Comparison of ENCODE assay signal across 8 cellular contexts in the genomic region with DNA sequence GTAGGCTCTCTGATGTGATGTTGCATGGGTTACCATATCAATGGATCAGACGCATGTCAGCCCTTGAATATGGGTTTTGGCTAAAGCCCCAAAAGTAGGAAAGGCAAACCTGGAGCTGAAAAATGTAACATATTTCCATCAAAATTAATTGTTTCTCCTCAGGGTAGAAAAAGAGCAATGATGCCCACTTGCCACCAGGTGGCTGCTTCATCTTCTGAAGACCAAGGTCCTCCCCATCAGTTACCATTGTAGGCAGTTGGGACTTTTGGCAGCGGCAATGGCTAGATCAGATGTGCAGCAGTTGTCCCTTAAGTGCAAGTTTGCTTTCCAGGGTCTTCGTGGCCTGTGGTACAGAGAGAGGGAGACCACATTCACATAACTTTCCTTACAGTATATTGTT.
A peak's percentile ranks its signal among the peaks of the same experiment; 100 is the strongest.
DNase-seq lines count a peak whose midpoint lies in the region; ATAC-seq lines count a peak whose summit lies in the region.

No MANE protein-coding gene starts in this region.

- no peak overlapping the region for H3K27ac Mint-ChIP-seq in activated T-cell treated with anti-CD3 and anti-CD28 coated beads, Interleukin-2, amount 50 U/mL, for 72 hours
- H3K27ac Mint-ChIP-seq in activated T-cell treated with anti-CD3 and anti-CD28 coated beads, Interleukin-2, amount 50 U/mL, for 24 hours = no peak overlapping the region

- no peak overlapping the region for H3K4me3 Mint-ChIP-seq in activated T-cell treated with anti-CD3 and anti-CD28 coated beads, Interleukin-2, amount 50 U/mL, for 72 hours
- H3K4me3 Mint-ChIP-seq in activated T-cell treated with anti-CD3 and anti-CD28 coated beads, Interleukin-2, amount 50 U/mL, for 24 hours = no peak overlapping the region

- H3K27me3 Mint-ChIP-seq in activated T-cell treated with anti-CD3 and anti-CD28 coated beads, Interleukin-2, amount 50 U/mL, for 72 hours (ENCODE audit: low read depth) = peaks cover 4% of the 10 kb centered on the region
- peaks cover 15% of the 10 kb centered on the region for H3K27me3 Mint-ChIP-seq in activated T-cell treated with anti-CD3 and anti-CD28 coated beads, Interleukin-2, amount 50 U/mL, for 24 hours

- H3K36me3 Mint-ChIP-seq in activated T-cell treated with anti-CD3 and anti-CD28 coated beads, Interleukin-2, amount 50 U/mL, for 72 hours (ENCODE audit: insufficient read depth in 2 of 2) = no peaks in the 10 kb centered on the region
- no peaks in the 10 kb centered on the region for H3K36me3 Mint-ChIP-seq in activated T-cell treated with anti-CD3 and anti-CD28 coated beads, Interleukin-2, amount 50 U/mL, for 24 hours (ENCODE audit: low read depth)

- ATAC-seq in activated T-cell treated with anti-CD3 and anti-CD28 coated beads, Interleukin-2, amount 50 U/mL, for 72 hours (replicated peaks in 1 of 2) = no peak
- ATAC-seq in GM21717 (IDR thresholded peaks at IDR 0.05; ENCODE audit: unreplicated experiment) = peak; percentile 83
- no peak for ATAC-seq in GM18873 (IDR thresholded peaks at IDR 0.05; ENCODE audit: low FRiP score, unreplicated experiment)

- peak; percentile 1 to 13 for DNase-seq in activated T-cell treated with anti-CD3 and anti-CD28 coated beads, Interleukin-2, amount 50 U/mL, for 72 hours
- no peak for DNase-seq in activated T-cell treated with anti-CD3 and anti-CD28 coated beads, Interleukin-2, amount 50 U/mL, for 24 hours
- DNase-seq in HUDEP-2 (lab: John Stamatoyannopoulos, UW; ENCODE audit: unreplicated experiment in 76 of 76) = peak in 45 of 76 experiments; percentile 0 to 65 (median 19)
- DNase-seq in activated CD4-positive, alpha-beta T cell treated with anti-CD3 and anti-CD28 coated beads, Interleukin-2, amount 50 U/mL, for 48 hours = peak; percentile 2 to 10
- DNase-seq in left kidney (ENCODE audit: low read depth, low spot score) = peak; percentile 39
- no peak for DNase-seq in NCI-H1694 (lab: John Stamatoyannopoulos, UW)

- no peaks in the 10 kb centered on the region for H3K4me1 Mint-ChIP-seq in activated T-cell treated with anti-CD3 and anti-CD28 coated beads, Interleukin-2, amount 50 U/mL, for 72 hours (ENCODE audit: low read depth)
- no peaks in the 10 kb centered on the region for H3K4me1 Mint-ChIP-seq in activated T-cell treated with anti-CD3 and anti-CD28 coated beads, Interleukin-2, amount 50 U/mL, for 24 hours (ENCODE audit: low read depth)

- H3K9me3 Mint-ChIP-seq in activated T-cell treated with anti-CD3 and anti-CD28 coated beads, Interleukin-2, amount 50 U/mL, for 72 hours = no peaks in the 10 kb centered on the region
- no peaks in the 10 kb centered on the region for H3K9me3 Mint-ChIP-seq in activated T-cell treated with anti-CD3 and anti-CD28 coated beads, Interleukin-2, amount 50 U/mL, for 24 hours

Comparison
In these comparisons a context has a peak if more than half of its experiments do, and no peak if none do; other contexts are left out.
1. DNase-seq: peak in activated T-cell treated with anti-CD3 and anti-CD28 coated beads, Interleukin-2, amount 50 U/mL, for 72 hours (2 of 2), HUDEP-2 (45 of 76), activated CD4-positive, alpha-beta T cell treated with anti-CD3 and anti-CD28 coated beads, Interleukin-2, amount 50 U/mL, for 48 hours (2 of 2) and left kidney (single experiment); none in activated T-cell treated with anti-CD3 and anti-CD28 coated beads, Interleukin-2, amount 50 U/mL, for 24 hours (single experiment) and NCI-H1694 (single experiment).